ENCODE assay signal across 19 cellular contexts in genomic region chr3:42439461-42440075, GRCh38. TPM values are rescaled to one million over a fixed set of nuclear protein-coding genes. Genes with fewer than 3 reads are reported as not detected.
DNase-seq lines count a peak whose midpoint lies in the region; ATAC-seq and TF ChIP-seq lines count a peak whose summit lies in the region.
"Had no signal": no experiment of that assay in that cellular context is flagged by ENCODE, and none has a peak within 500 bp of the region (broad histone marks: within the 10 kb centered on the region; RNA-seq: fewer than 3 reads in every experiment).

No MANE protein-coding gene starts in this region.

- H3K4me1 ChIP-seq in endodermal cell (ENCODE audit: control insufficient read depth, insufficient read depth, low read length) = peaks cover 2% of the 10 kb centered on the region

- H3K4me1 Mint-ChIP-seq in endodermal cell = peaks cover 26% of the 10 kb centered on the region

- no peak overlapping the region for H3K4me3 ChIP-seq in endodermal cell (ENCODE audit: low read length)
- H3K4me3 ChIP-seq: PC-9 had no signal

- H3K9me3 Mint-ChIP-seq in endodermal cell = no peaks in the 10 kb centered on the region
- H3K9me3 Mint-ChIP-seq: CD8-positive, alpha-beta T cell; IgD-negative memory B cell had no signal

- no peak for ATAC-seq in esophagus mucosa
- ATAC-seq: CD8-positive, alpha-beta T cell had no signal

- H3K27ac Mint-ChIP-seq in endodermal cell = no peak overlapping the region
- H3K27ac Mint-ChIP-seq: CD8-positive, alpha-beta T cell; IgD-negative memory B cell had no signal

- no peaks in the 10 kb centered on the region for H3K36me3 Mint-ChIP-seq in endodermal cell (ENCODE audit: low read depth)
- H3K36me3 Mint-ChIP-seq: CD8-positive, alpha-beta T cell had no signal

- no peaks in the 10 kb centered on the region for H3K36me3 ChIP-seq in endodermal cell (ENCODE audit: control insufficient read depth, insufficient read depth, low read length)

- no peak overlapping the region for H3K9ac ChIP-seq in endodermal cell (ENCODE audit: extremely low read depth, low read length, poor library complexity, severe bottlenecking)

- peak overlapping the region; percentile 58 for H3K27ac ChIP-seq in endodermal cell (ENCODE audit: low read depth, low read length)
- H3K27ac ChIP-seq: PC-9 had no signal

- H3K27me3 ChIP-seq in endodermal cell (ENCODE audit: control insufficient read depth, insufficient read depth, low read length, poor library complexity, severe bottlenecking) = no peaks in the 10 kb centered on the region

- H3K4me3 Mint-ChIP-seq in endodermal cell = no peak overlapping the region
- H3K4me3 Mint-ChIP-seq: CD8-positive, alpha-beta T cell; IgD-negative memory B cell had no signal

- no peaks in the 10 kb centered on the region for H3K9me3 ChIP-seq in endodermal cell (ENCODE audit: control insufficient read depth, low read length)

- H3K27me3 Mint-ChIP-seq in endodermal cell (ENCODE audit: insufficient read depth) = peaks cover 2% of the 10 kb centered on the region

- peak; percentile 25 for TF ChIP-seq CTCF in endodermal cell (conservative IDR thresholded peaks at IDR 0.05)

- 88 to 97% methylated on average over 7 to 8 of the region's 8 CpGs for WGBS in endodermal cell (ENCODE audit: insufficient coverage in 1 of 2, insufficient read length in 1 of 2), 2 experiments

- DNase-seq in NCI-H1694 (lab: John Stamatoyannopoulos, UW) = peak; percentile 29
- DNase-seq in NCI-H2171 treated with DMSO at 0.1 percent for 48 hours (lab: John Stamatoyannopoulos, UW) = peak; percentile 80
- DNase-seq in endodermal cell = no peak
- peak; percentile 52 for DNase-seq in occipital lobe (lab: John Stamatoyannopoulos, UW)
- DNase-seq in T-helper 9 cell = no peak
- DNase-seq in COLO668 (lab: John Stamatoyannopoulos, UW; ENCODE audit: unreplicated experiment) = no peak
- DNase-seq: CD8-positive, alpha-beta T cell; DMS153; EL; HCEC 1CT; NCI-H1436 treated with DMSO at 0.1 percent for 48 hours; NCI-H2107; NCI-H524 treated with DMSO at 0.1 percent for 48 hours; PC-9 had no signal

RNA-seq across cellular contexts. Expression of gene LYZL4, which starts 29.2 kb away (rescaled TPM):
- not detected for total RNA-seq in endodermal cell
- not detected for polyA plus RNA-seq in endodermal cell (2013, experiment 1 of 2)
- polyA plus RNA-seq in endodermal cell (2013, experiment 2 of 2) = not detected
- total RNA-seq in occipital lobe = not detected
- not detected for total RNA-seq in esophagus mucosa
- total RNA-seq: CD8-positive, alpha-beta T cell; HT-29; PC-9; SK-MEL-5 had no signal
- polyA plus RNA-seq: BJ, IgD-negative memory B cell had no signal

Comparison
In these comparisons a context has a peak if more than half of its experiments do, and no peak if none do; other contexts are left out.
1. DNase-seq: peak in NCI-H1694 (single experiment), NCI-H2171 treated with DMSO at 0.1 percent for 48 hours (single experiment) and occipital lobe (single experiment); none in endodermal cell (single experiment), T-helper 9 cell (single experiment) and COLO668 (single experiment).